26 cellular contexts compared by ENCODE assay signal in genomic region chr17:80936218-80936617, GRCh38.
"Had no signal": no experiment of that assay in that cellular context is flagged by ENCODE, and none has a peak within 500 bp of the region (broad histone marks: within the 10 kb centered on the region; RNA-seq: fewer than 3 reads in every experiment).

No MANE protein-coding gene starts in this region.

- H3K27me3 ChIP-seq: adrenal gland, SJCRH30 had no signal

- H3K27ac ChIP-seq: adrenal gland, RWPE1, SJCRH30, VCaP had no signal

- ATAC-seq: activated CD8-positive, alpha-beta memory T cell treated with anti-CD3 and anti-CD28 coated beads, Interleukin-2, amount 10 ng/mL, durations not matched to agents 7 days and 5 days; Panc1 had no signal

- H3K4me1 ChIP-seq: adrenal gland had no signal

- H3K9me3 Mint-ChIP-seq: activated naive CD4-positive, alpha-beta T cell treated with anti-CD3 and anti-CD28 coated beads for 36 hours; activated naive CD8-positive, alpha-beta T cell treated with anti-CD3 and anti-CD28 coated beads for 36 hours; activated T-cell treated with anti-CD3 and anti-CD28 coated beads, Interleukin-2, amount 50 U/mL, for 4 hours had no signal

- H3K27me3 Mint-ChIP-seq: activated CD8-positive, alpha-beta memory T cell treated with anti-CD3 and anti-CD28 coated beads, Interleukin-2, amount 10 ng/mL, durations not matched to agents 7 days and 5 days; activated naive CD8-positive, alpha-beta T cell treated with anti-CD3 and anti-CD28 coated beads for 36 hours had no signal

- H3K4me3 Mint-ChIP-seq: activated CD8-positive, alpha-beta memory T cell treated with anti-CD3 and anti-CD28 coated beads, Interleukin-2, amount 10 ng/mL, durations not matched to agents 7 days and 5 days; activated naive CD4-positive, alpha-beta T cell treated with anti-CD3 and anti-CD28 coated beads for 36 hours; activated naive CD8-positive, alpha-beta T cell treated with anti-CD3 and anti-CD28 coated beads for 36 hours; activated T-cell treated with anti-CD3 and anti-CD28 coated beads, Interleukin-2, amount 50 U/mL, for 4 hours had no signal

- H3K9ac ChIP-seq: SK-N-SH had no signal

- H3K9me3 ChIP-seq: adrenal gland, SJCRH30, SK-N-SH had no signal

- H3K36me3 ChIP-seq: adrenal gland, SJCRH30 had no signal

- H3K4me2 ChIP-seq: SK-N-SH had no signal

- DNase-seq: activated CD4-positive, CD25-positive, alpha-beta regulatory T cell; activated CD8-positive, alpha-beta memory T cell treated with anti-CD3 and anti-CD28 coated beads, Interleukin-2, amount 10 ng/mL, durations not matched to agents 7 days and 5 days; activated gamma-delta T cell; activated naive CD4-positive, alpha-beta T cell treated with anti-CD3 and anti-CD28 coated beads for 36 hours; activated naive CD8-positive, alpha-beta T cell treated with anti-CD3 and anti-CD28 coated beads for 36 hours; activated T-cell treated with anti-CD3 and anti-CD28 coated beads, Interleukin-2, amount 50 U/mL, for 4 hours; anterior cingulate cortex; central memory CD4-positive, alpha-beta T cell; Kasumi-1; KBM-7; NCI-H1092; NCI-H1417; NCI-H1694; NCI-H2029; NCI-H2171 treated with DMSO at 0.1 percent for 48 hours; NCI-H226; NCI-H526 treated with DMSO at 0.1 percent for 48 hours; NCI-H82; Right ventricle myocardium superior; SK-N-SH; T-helper 1 cell had no signal

- H3K27ac Mint-ChIP-seq: activated naive CD4-positive, alpha-beta T cell treated with anti-CD3 and anti-CD28 coated beads for 36 hours; activated naive CD8-positive, alpha-beta T cell treated with anti-CD3 and anti-CD28 coated beads for 36 hours had no signal

- H3K4me3 ChIP-seq: adrenal gland, SJCRH30 had no signal
